In genomic region chr15:81859737-81860516, GRCh38 we compare ENCODE assay signal across 22 cellular contexts.
DNase-seq lines count a peak whose midpoint lies in the region; ATAC-seq and TF ChIP-seq lines count a peak whose summit lies in the region.
"Had no signal": no experiment of that assay in that cellular context is flagged by ENCODE, and none has a peak within 500 bp of the region (broad histone marks: within the 10 kb centered on the region; RNA-seq: fewer than 3 reads in every experiment).

No MANE protein-coding gene starts in this region.

- no peaks in the 10 kb centered on the region for H3K4me1 ChIP-seq in foreskin keratinocyte
- H3K4me1 ChIP-seq: body of pancreas, lower lobe of right lung, parathyroid adenoma had no signal

- no peak for TF ChIP-seq CTCF in C4-2B (conservative IDR thresholded peaks at IDR 0.05)
- TF ChIP-seq CTCF in foreskin keratinocyte (conservative IDR thresholded peaks at IDR 0.05), result no peak

- DNase-seq in NCI-H1105 (lab: John Stamatoyannopoulos, UW) (peak; percentile 51), NCI-H2196 (lab: John Stamatoyannopoulos, UW; ENCODE audit: unreplicated experiment) (peak; percentile 52), RPMI8226 (peak; percentile 83), foreskin keratinocyte (no peak), NCI-H1694 (lab: John Stamatoyannopoulos, UW) (no peak)
- DNase-seq: activated CD4-positive, alpha-beta memory T cell treated with anti-CD3 and anti-CD28 coated beads for 36 hours; activated naive CD4-positive, alpha-beta T cell treated with anti-CD3 and anti-CD28 coated beads, Interleukin-2, amount 50 U/mL, for 16 hours; CD4-positive, alpha-beta memory T cell; IMR-90; lower lobe of right lung; MV-4-11; naive B cell; NK-92 treated with Interleukin-12 subunit alpha and Interleukin-12 subunit beta, amount 100 ng/mL, for 24 hours; stimulated activated CD4-positive, alpha-beta T cell treated with anti-CD3 and anti-CD28 coated beads, Interleukin-2, amount 100 ng/mL, for 24 hours; T-cell had no signal

- H3K27me3 ChIP-seq in foreskin keratinocyte, result no peaks in the 10 kb centered on the region
- H3K27me3 ChIP-seq: body of pancreas had no signal

- H3K27ac ChIP-seq in C4-2B, result peak overlapping the region; percentile 53; the same call in 1 of the 2 replicates
- H3K27ac ChIP-seq in foreskin keratinocyte, result no peak overlapping the region
- H3K27ac ChIP-seq: body of pancreas, HL-60, lower lobe of right lung, parathyroid adenoma, RWPE1 had no signal

- ATAC-seq in foreskin keratinocyte (no peak), GM18873 (IDR thresholded peaks at IDR 0.05; ENCODE audit: low FRiP score, unreplicated experiment) (no peak), GM21825 (IDR thresholded peaks at IDR 0.05; ENCODE audit: unreplicated experiment) (no peak)
- ATAC-seq: body of pancreas, lower lobe of right lung, T-cell had no signal

Comparison
In these comparisons a context has a peak if more than half of its experiments do, and no peak if none do; other contexts are left out.
1. DNase-seq: peak in NCI-H1105 (single experiment), NCI-H2196 (single experiment) and RPMI8226 (single experiment); none in foreskin keratinocyte (0 of 2) and NCI-H1694 (single experiment).